ENCODE assay signal across 8 cellular contexts in genomic region chr19:11035441-11036377, GRCh38. TPM values are rescaled to one million over a fixed set of nuclear protein-coding genes. Genes with fewer than 3 reads are reported as not detected.
DNase-seq lines count a peak whose midpoint lies in the region; ATAC-seq and TF ChIP-seq lines count a peak whose summit lies in the region.

No MANE protein-coding gene starts in this region.

- peak; percentile 77 for TF ChIP-seq CTCF in Calu3 (IDR thresholded peaks at IDR 0.05; ENCODE audit: unreplicated experiment)
- TF ChIP-seq CTCF in LNCAP (IDR thresholded peaks at IDR 0.05): peak; percentile 91
- TF ChIP-seq CTCF in fibroblast of villous mesenchyme (IDR thresholded peaks at IDR 0.05; ENCODE audit: insufficient read depth, low read depth, low read length): peak; percentile 90

- DNase-seq in Calu3: peak; percentile 89
- peak; percentile 89 for DNase-seq in RPMI8226
- DNase-seq in activated T-helper 1 cell treated with anti-CD3 and anti-CD28 coated beads, Interleukin-2, amount 50 U/mL, for 16 hours (ENCODE audit: low read depth in 1 of 2, low spot score in 1 of 2): peak; percentile 65 to 80
- peak; percentile 90 for DNase-seq in fibroblast of villous mesenchyme (ENCODE audit: low read depth)
- peak; percentile 31 for DNase-seq in occipital lobe (lab: John Stamatoyannopoulos, UW)
- peak in 48 of 49 donors; percentile 4 to 83 (median 55) for DNase-seq in substantia nigra (lab: John Stamatoyannopoulos, UW)

- no peaks in the 10 kb centered on the region for H3K27me3 Mint-ChIP-seq in Calu3 (ENCODE audit: unreplicated experiment)

- no peak overlapping the region for H3K27ac ChIP-seq in substantia nigra (ENCODE audit: low read depth, low read length, poor library complexity, severe bottlenecking)

- peaks cover 25% of the 10 kb centered on the region for H3K36me3 Mint-ChIP-seq in Calu3 (ENCODE audit: insufficient read depth, unreplicated experiment)

- no peak overlapping the region for H3K4me3 ChIP-seq in fibroblast of villous mesenchyme (ENCODE audit: low read depth, low read length)

- intact Hi-C loops in Calu3 (cut with micrococcal nuclease; ENCODE audit: unreplicated experiment): loop anchor here (10.0 kb wide), 2 partner anchors 99 to 169 kb away; no protein-coding TSS in a partner anchor

- no TSS peak for BruUV-seq in Calu3 (replicated peaks; lab: Mats Ljungman, UMichigan)

- ATAC-seq in GM21423 (IDR thresholded peaks at IDR 0.05; ENCODE audit: unreplicated experiment): peak; percentile 76

- H3K27ac Mint-ChIP-seq in Calu3 (ENCODE audit: unreplicated experiment): no peak overlapping the region

- no peaks in the 10 kb centered on the region for H3K9me3 Mint-ChIP-seq in Calu3 (ENCODE audit: low read depth, unreplicated experiment)

- H3K4me3 Mint-ChIP-seq in Calu3 (ENCODE audit: low read depth, unreplicated experiment): no peak overlapping the region

- CTCF ChIA-PET in Calu3 (lab: Charles Lee): interaction anchor here (0.5 to 1.8 kb wide), 11 partner anchors 18 to 106 kb away, joined by 4 to 11 read pairs (median 6); partner anchors contain the start of gene LDLR

- peaks cover under 1% of the 10 kb centered on the region for H3K4me1 Mint-ChIP-seq in Calu3 (ENCODE audit: low read depth, unreplicated experiment)

RNA-seq across cellular contexts. Expression of gene LDLR, which starts 53.6 kb away (rescaled TPM):
- total RNA-seq in Calu3 (2022) (289 and 294 TPM in 2 replicates), fibroblast of villous mesenchyme (392 and 421 TPM in 2 replicates), occipital lobe (19.5 TPM)

Comparison
In these comparisons a context has a peak if more than half of its experiments do, and no peak if none do; other contexts are left out.
1. DNase-seq: peak in every context shown above with its lines; median percentile 90 in fibroblast of villous mesenchyme; 89 in Calu3; 89 in RPMI8226; 72 in activated T-helper 1 cell treated with anti-CD3 and anti-CD28 coated beads, Interleukin-2, amount 50 U/mL, for 16 hours; 55 in substantia nigra; 31 in occipital lobe.
2. RNA of gene LDLR, which starts 53.6 kb away (total RNA-seq): 392 to 421 TPM in fibroblast of villous mesenchyme and 289 to 294 TPM in Calu3; 19.5 TPM in occipital lobe (single experiment); every median in the first group is over 10 times any median in the second.
3. Peak in every context shown above with its lines, with median percentiles within 50 percentile points of each other: CTCF ChIP-seq.